Comparison of ENCODE assay signal across 1 cellular context in genomic region chr1:97920832-97921571, GRCh38.
A peak's percentile ranks its signal among the peaks of the same experiment; 100 is the strongest.
TF ChIP-seq lines count a peak whose summit lies in the region.

TSS of gene DPYD (minus strand) at chr1:97921034. CDS start at chr1:97920922, 112 bp downstream.

TF ChIP-seq in HEK293, 187 proteins besides CTCF, POLR2A, EP300 and RAD21 (continued from another document):
- TF ChIP-seq HIC1 (tag by site-specific recombination; IDR thresholded peaks at IDR 0.05) = peak; percentile 57; the same call in 1 of the 2 replicates
- TF ChIP-seq SP3 (tag by site-specific recombination; IDR thresholded peaks at IDR 0.05) = peak; percentile 13
- 0 out of 2 replicates have a peak, but pooled peaks have one; percentile 24 for TF ChIP-seq ZBTB20 (tag by site-specific recombination; IDR thresholded peaks at IDR 0.05)
- TF ChIP-seq ZNF473 (tag by site-specific recombination; IDR thresholded peaks at IDR 0.05) = no peak
- peak; percentile 86 for TF ChIP-seq ZBTB48 (tag by site-specific recombination; IDR thresholded peaks at IDR 0.05)
- peak; percentile 80 for TF ChIP-seq ZBTB17 (tag by site-specific recombination; IDR thresholded peaks at IDR 0.05)
- TF ChIP-seq PRDM6 (tag by site-specific recombination; IDR thresholded peaks at IDR 0.05) = no peak
- TF ChIP-seq SP2 (tag by site-specific recombination; IDR thresholded peaks at IDR 0.05) = peak; percentile 31; the same call in 1 of the 2 replicates
- TF ChIP-seq PRDM10 (tag by site-specific recombination; IDR thresholded peaks at IDR 0.05) = peak; percentile 73
